1 cellular context compared by ENCODE assay signal in genomic region chr11:65134240-65134951, GRCh38.
TF ChIP-seq lines count a peak whose summit lies in the region.

Gene SYVN1, minus strand, starts transcription at chr11:65134519. Its CDS starts 918 bp downstream, at chr11:65133601.

TF ChIP-seq in HEK293, 187 proteins besides CTCF, POLR2A, EP300 and RAD21 (continued from another document and continues in another):
- TF ChIP-seq, protein P1, sequence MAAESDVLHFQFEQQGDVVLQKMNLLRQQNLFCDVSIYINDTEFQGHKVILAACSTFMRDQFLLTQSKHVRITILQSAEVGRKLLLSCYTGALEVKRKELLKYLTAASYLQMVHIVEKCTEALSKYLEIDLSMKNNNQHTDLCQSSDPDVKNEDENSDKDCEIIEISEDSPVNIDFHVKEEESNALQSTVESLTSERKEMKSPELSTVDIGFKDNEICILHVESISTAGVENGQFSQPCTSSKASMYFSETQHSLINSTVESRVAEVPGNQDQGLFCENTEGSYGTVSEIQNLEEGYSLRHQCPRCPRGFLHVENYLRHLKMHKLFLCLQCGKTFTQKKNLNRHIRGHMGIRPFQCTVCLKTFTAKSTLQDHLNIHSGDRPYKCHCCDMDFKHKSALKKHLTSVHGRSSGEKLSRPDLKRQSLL (tag by site-specific recombination; IDR thresholded peaks at IDR 0.05): peak; percentile 52; the same call in 1 of the 2 replicates
- TF ChIP-seq, protein P2, sequence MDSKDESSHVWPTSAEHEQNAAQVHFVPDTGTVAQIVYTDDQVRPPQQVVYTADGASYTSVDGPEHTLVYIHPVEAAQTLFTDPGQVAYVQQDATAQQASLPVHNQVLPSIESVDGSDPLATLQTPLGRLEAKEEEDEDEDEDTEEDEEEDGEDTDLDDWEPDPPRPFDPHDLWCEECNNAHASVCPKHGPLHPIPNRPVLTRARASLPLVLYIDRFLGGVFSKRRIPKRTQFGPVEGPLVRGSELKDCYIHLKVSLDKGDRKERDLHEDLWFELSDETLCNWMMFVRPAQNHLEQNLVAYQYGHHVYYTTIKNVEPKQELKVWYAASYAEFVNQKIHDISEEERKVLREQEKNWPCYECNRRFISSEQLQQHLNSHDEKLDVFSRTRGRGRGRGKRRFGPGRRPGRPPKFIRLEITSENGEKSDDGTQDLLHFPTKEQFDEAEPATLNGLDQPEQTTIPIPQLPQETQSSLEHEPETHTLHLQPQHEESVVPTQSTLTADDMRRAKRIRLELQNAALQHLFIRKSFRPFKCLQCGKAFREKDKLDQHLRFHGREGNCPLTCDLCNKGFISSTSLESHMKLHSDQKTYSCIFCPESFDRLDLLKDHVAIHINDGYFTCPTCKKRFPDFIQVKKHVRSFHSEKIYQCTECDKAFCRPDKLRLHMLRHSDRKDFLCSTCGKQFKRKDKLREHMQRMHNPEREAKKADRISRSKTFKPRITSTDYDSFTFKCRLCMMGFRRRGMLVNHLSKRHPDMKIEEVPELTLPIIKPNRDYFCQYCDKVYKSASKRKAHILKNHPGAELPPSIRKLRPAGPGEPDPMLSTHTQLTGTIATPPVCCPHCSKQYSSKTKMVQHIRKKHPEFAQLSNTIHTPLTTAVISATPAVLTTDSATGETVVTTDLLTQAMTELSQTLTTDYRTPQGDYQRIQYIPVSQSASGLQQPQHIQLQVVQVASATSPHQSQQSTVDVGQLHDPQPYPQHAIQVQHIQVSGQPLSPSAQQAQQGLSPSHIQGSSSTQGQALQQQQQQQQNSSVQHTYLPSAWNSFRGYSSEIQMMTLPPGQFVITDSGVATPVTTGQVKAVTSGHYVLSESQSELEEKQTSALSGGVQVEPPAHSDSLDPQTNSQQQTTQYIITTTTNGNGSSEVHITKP (tag by site-specific recombination; IDR thresholded peaks at IDR 0.05): peak; percentile 100
- TF ChIP-seq SCRT2 (tag by site-specific recombination; IDR thresholded peaks at IDR 0.05): no peak
- TF ChIP-seq ZNF664 (tag by site-specific recombination; IDR thresholded peaks at IDR 0.05): no peak
- peak; percentile 90 for TF ChIP-seq GLIS1 (tag by site-specific recombination; IDR thresholded peaks at IDR 0.05)
- no peak for TF ChIP-seq ZFP41 (tag by site-specific recombination; IDR thresholded peaks at IDR 0.05; ENCODE audit: borderline replicate concordance)
- TF ChIP-seq ATF2 (tag by site-specific recombination; IDR thresholded peaks at IDR 0.05; ENCODE audit: low read depth): no peak
- no peak for TF ChIP-seq ZNF48 (tag by site-specific recombination; IDR thresholded peaks at IDR 0.05)
- TF ChIP-seq, protein P3, sequence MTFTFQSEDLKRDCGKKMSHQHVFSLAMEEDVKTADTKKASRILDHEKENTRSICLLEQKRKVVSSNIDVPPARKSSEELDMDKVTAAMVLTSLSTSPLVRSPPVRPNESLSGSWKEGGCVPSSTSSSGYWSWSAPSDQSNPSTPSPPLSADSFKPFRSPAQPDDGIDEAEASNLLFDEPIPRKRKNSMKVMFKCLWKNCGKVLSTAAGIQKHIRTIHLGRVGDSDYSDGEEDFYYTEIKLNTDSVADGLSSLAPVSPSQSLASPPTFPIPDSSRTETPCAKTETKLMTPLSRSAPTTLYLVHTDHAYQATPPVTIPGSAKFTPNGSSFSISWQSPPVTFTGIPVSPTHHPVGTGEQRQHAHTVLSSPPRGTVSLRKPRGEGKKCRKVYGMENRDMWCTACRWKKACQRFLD (tag by site-specific recombination; IDR thresholded peaks at IDR 0.05): no peak
- TF ChIP-seq, protein P4, sequence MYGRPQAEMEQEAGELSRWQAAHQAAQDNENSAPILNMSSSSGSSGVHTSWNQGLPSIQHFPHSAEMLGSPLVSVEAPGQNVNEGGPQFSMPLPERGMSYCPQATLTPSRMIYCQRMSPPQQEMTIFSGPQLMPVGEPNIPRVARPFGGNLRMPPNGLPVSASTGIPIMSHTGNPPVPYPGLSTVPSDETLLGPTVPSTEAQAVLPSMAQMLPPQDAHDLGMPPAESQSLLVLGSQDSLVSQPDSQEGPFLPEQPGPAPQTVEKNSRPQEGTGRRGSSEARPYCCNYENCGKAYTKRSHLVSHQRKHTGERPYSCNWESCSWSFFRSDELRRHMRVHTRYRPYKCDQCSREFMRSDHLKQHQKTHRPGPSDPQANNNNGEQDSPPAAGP (tag by site-specific recombination; IDR thresholded peaks at IDR 0.05): peak; percentile 88
- TF ChIP-seq AEBP2 (tag by site-specific recombination; IDR thresholded peaks at IDR 0.05; ENCODE audit: borderline replicate concordance): no peak
- TF ChIP-seq WT1 (tag by site-specific recombination; IDR thresholded peaks at IDR 0.05): peak; percentile 50; the same call in 1 of the 2 replicates
- no peak for TF ChIP-seq ZNF274 (IDR thresholded peaks at IDR 0.05; ENCODE audit: low read length)
- no peak for TF ChIP-seq ZNF274 (tag by site-specific recombination; IDR thresholded peaks at IDR 0.05; ENCODE audit: borderline replicate concordance)
- TF ChIP-seq OSR2 (tag by site-specific recombination; IDR thresholded peaks at IDR 0.05): no peak
- TF ChIP-seq ZNF112 (tag by site-specific recombination; IDR thresholded peaks at IDR 0.05): no peak
- no peak for TF ChIP-seq OVOL3 (tag by site-specific recombination; IDR thresholded peaks at IDR 0.05)
- TF ChIP-seq MEIS1 (CRISPR knock-in tag; IDR thresholded peaks at IDR 0.05; ENCODE audit: borderline replicate concordance): no peak
- no peak for TF ChIP-seq ZNF514 (tag by site-specific recombination; IDR thresholded peaks at IDR 0.05)
- peak; percentile 80 for TF ChIP-seq SP7 (tag by site-specific recombination; IDR thresholded peaks at IDR 0.05)
- TF ChIP-seq ZBTB44 (tag by site-specific recombination; IDR thresholded peaks at IDR 0.05): no peak; the same call in 1 of the 2 replicates
- TF ChIP-seq INSM2 (tag by site-specific recombination; IDR thresholded peaks at IDR 0.05): no peak
- TF ChIP-seq ZNF2 (tag by site-specific recombination; IDR thresholded peaks at IDR 0.05): peak; percentile 76; the same call in 1 of the 2 replicates
- no peak for TF ChIP-seq REPIN1 (tag by site-specific recombination; IDR thresholded peaks at IDR 0.05; ENCODE audit: low read depth)
- peak; percentile 61 for TF ChIP-seq ZBTB7A (tag by site-specific recombination; IDR thresholded peaks at IDR 0.05; ENCODE audit: low read depth)
- TF ChIP-seq ZNF518A (tag by site-specific recombination; conservative IDR thresholded peaks at IDR 0.05; ENCODE audit: low read depth): 0 out of 2 replicates have a peak, but pooled peaks have one; percentile 50
- peak; percentile 37; the same call in 1 of the 2 replicates for TF ChIP-seq KLF1 (tag by site-specific recombination; IDR thresholded peaks at IDR 0.05)
- TF ChIP-seq ZNF76 (tag by site-specific recombination; IDR thresholded peaks at IDR 0.05; ENCODE audit: borderline replicate concordance, low read depth): peak; percentile 66; the same call in 1 of the 2 replicates
- TF ChIP-seq ZNF777 (tag by site-specific recombination; IDR thresholded peaks at IDR 0.05; ENCODE audit: borderline replicate concordance): no peak
- no peak for TF ChIP-seq ZNF404 (tag by site-specific recombination; IDR thresholded peaks at IDR 0.05)
- TF ChIP-seq ZNF248 (tag by site-specific recombination; IDR thresholded peaks at IDR 0.05): no peak
- peak; percentile 89 for TF ChIP-seq ZBTB11 (tag by site-specific recombination; conservative IDR thresholded peaks at IDR 0.05; ENCODE audit: low read depth)
- TF ChIP-seq ZNF146 (tag by site-specific recombination; IDR thresholded peaks at IDR 0.05): no peak
